In the genomic region with DNA sequence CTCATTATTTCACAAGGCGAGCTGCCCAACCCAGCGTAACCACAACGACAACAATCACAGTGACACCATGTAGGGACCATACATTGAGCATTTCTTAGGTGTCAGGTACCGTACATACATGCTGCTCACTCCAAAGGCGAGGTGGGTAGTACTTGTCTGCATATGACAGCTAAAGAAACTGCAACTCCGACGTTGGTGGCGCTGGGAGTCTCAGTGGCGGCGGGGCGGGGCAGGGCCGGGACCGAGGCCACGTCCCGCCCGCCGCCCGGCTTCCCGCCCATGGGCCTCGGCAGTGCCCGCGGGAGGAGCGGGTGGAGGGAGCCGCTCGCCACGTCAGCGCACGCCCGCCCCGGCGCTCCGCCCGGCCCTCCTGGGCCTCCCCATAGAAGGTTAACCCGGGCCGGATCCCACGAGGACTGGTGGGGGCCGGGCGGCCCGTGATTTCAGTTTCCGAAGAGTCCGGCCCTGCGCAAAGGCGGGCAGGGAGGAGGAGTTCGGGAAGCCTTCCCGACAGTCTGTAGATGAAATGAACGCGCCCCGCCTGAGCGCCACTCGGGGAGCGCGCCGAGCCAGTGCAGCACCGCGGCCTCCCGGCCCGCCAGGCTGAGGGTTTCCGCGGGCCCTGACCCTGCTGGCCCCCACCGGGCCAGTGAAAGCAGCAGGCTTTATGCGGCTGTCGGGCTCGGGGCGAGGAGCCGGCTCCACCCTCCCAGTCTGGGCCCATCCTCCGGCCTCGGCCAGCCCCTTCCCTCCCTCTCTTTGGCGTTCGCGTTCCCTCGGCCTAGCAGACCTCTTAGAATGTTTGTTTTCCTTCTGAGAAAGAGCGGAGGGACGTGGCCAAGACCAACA, we compare ENCODE assay signal across 8 cellular contexts.
DNase-seq lines count a peak whose midpoint lies in the region; FAIRE-seq and TF ChIP-seq lines count a peak whose summit lies in the region.

No MANE protein-coding gene starts in this region.

- H3K9ac ChIP-seq in H9 (ENCODE audit: extremely low read depth, insufficient read length, low read length) (peak overlapping the region; percentile 59), astrocyte (ENCODE audit: low read length) (peak overlapping the region; percentile 83), rectal smooth muscle tissue (ENCODE audit: low read length) (peak overlapping the region; percentile 75)

- H3K4me2 ChIP-seq in H9 (ENCODE audit: insufficient read depth, insufficient read length, low read length) (peak overlapping the region; percentile 71), astrocyte (ENCODE audit: low read length) (peak overlapping the region; percentile 82)

- H4K5ac ChIP-seq in H9 (ENCODE audit: insufficient read length, low read depth, low read length) = no peak overlapping the region

- H3K27me3 Mint-ChIP-seq in H9 (ENCODE audit: low read depth) (peaks cover 10% of the 10 kb centered on the region), astrocyte (ENCODE audit: low read depth, unreplicated experiment) (no peaks in the 10 kb centered on the region)

- no peak overlapping the region for H2BK120ac ChIP-seq in H9 (ENCODE audit: low read depth, low read length, poor library complexity, severe bottlenecking)

- no peak overlapping the region for H3T11ph ChIP-seq in H9 (ENCODE audit: low read length)

- no peak overlapping the region for H2BK20ac ChIP-seq in H9 (ENCODE audit: low read depth, low read length, poor library complexity, severe bottlenecking)

- H3K9me3 Mint-ChIP-seq in H9 (no peaks in the 10 kb centered on the region), astrocyte (ENCODE audit: unreplicated experiment) (no peaks in the 10 kb centered on the region)

- H2AFZ ChIP-seq in H9 (ENCODE audit: low read length) = peak overlapping the region; percentile 41
- H2AFZ ChIP-seq in astrocyte (ENCODE audit: low read depth, low read length) = peak overlapping the region; percentile 76

- H3K4me3 Mint-ChIP-seq in H9 = peak overlapping the region; percentile 67 to 79
- H3K4me3 Mint-ChIP-seq in astrocyte (ENCODE audit: unreplicated experiment) = peak overlapping the region; percentile 71

- no peak overlapping the region for H2BK5ac ChIP-seq in H9 (ENCODE audit: insufficient read length, low read length)

- FAIRE-seq in astrocyte (lab: Jason Lieb, UNC) = no peak

- H3K27ac ChIP-seq in H9 (ENCODE audit: insufficient read length, low read depth, low read length) (no peak overlapping the region), astrocyte (ENCODE audit: low read depth, low read length) (peak overlapping the region; percentile 88), rectal smooth muscle tissue (ENCODE audit: low read depth, low read length) (peak overlapping the region; percentile 97), vagina (peak overlapping the region; percentile 93)

- no peaks in the 10 kb centered on the region for H3K36me3 ChIP-seq in MG63
- no peaks in the 10 kb centered on the region for H3K36me3 ChIP-seq in astrocyte (ENCODE audit: insufficient read depth, low read length)
- no peaks in the 10 kb centered on the region for H3K36me3 ChIP-seq in rectal smooth muscle tissue (ENCODE audit: control insufficient read depth, insufficient read depth, low read length)
- no peaks in the 10 kb centered on the region for H3K36me3 ChIP-seq in vagina

- H4K8ac ChIP-seq in H9 (replicated peaks; ENCODE audit: insufficient read length, low read depth, low read length) = no peak overlapping the region

- H3K36me3 Mint-ChIP-seq in H9 (ENCODE audit: insufficient read depth in 1 of 3, low read depth in 3 of 3) (no peaks in the 10 kb centered on the region), astrocyte (ENCODE audit: low read depth, unreplicated experiment) (no peaks in the 10 kb centered on the region)

- H3K27me3 ChIP-seq in H9 (ENCODE audit: insufficient read depth, low read length) = no peaks in the 10 kb centered on the region
- no peaks in the 10 kb centered on the region for H3K27me3 ChIP-seq in MG63
- no peaks in the 10 kb centered on the region for H3K27me3 ChIP-seq in astrocyte (ENCODE audit: insufficient read depth, low read length)
- H3K27me3 ChIP-seq in rectal smooth muscle tissue (ENCODE audit: control insufficient read depth, insufficient read depth, low read length) = no peaks in the 10 kb centered on the region
- H3K27me3 ChIP-seq in vagina = no peaks in the 10 kb centered on the region

- no peak overlapping the region for H2BK12ac ChIP-seq in H9 (ENCODE audit: insufficient read length, low read depth, low read length)

- H4K20me1 ChIP-seq in H9 (ENCODE audit: control insufficient read depth, insufficient read depth, insufficient read length) (no peaks in the 10 kb centered on the region), astrocyte (ENCODE audit: insufficient read depth, low read length) (no peaks in the 10 kb centered on the region)

- H3K79me1 ChIP-seq in H9 (ENCODE audit: insufficient read depth, low read depth, low read length, poor library complexity, severe bottlenecking) = no peaks in the 10 kb centered on the region

- TF ChIP-seq CTCF in H9 (conservative IDR thresholded peaks at IDR 0.05) (no peak), astrocyte (IDR thresholded peaks at IDR 0.05; ENCODE audit: insufficient read depth, low read depth, low read length) (no peak), vagina (IDR thresholded peaks at IDR 0.05) (no peak)

- no peak overlapping the region for H3K23ac ChIP-seq in H9 (ENCODE audit: insufficient read length, low read depth, low read length)

- no peak overlapping the region for H3K56ac ChIP-seq in H9 (ENCODE audit: insufficient read length, low read depth, low read length)

- H3K18ac ChIP-seq in H9 (ENCODE audit: insufficient read length, low read depth, low read length) = peak overlapping the region; percentile 32

- WGBS in H9 (ENCODE audit: extremely low coverage, insufficient read length, low lambda C conversion rate) = no CpG with 5 or more reads among the region's 73 CpGs

- H3K4me1 ChIP-seq in H9 (ENCODE audit: insufficient read depth, low read length) (no peaks in the 10 kb centered on the region), astrocyte (ENCODE audit: insufficient read depth, low read length) (peaks cover 7% of the 10 kb centered on the region), rectal smooth muscle tissue (ENCODE audit: control insufficient read depth, insufficient read depth, low read length) (peaks cover 23% of the 10 kb centered on the region), vagina (peaks cover 11% of the 10 kb centered on the region)

- no peak overlapping the region for H3K4ac ChIP-seq in H9 (ENCODE audit: low read depth, low read length)

- no peak overlapping the region for H2BK15ac ChIP-seq in H9 (ENCODE audit: low read depth, low read length)

- no peak overlapping the region for H2AK5ac ChIP-seq in H9 (ENCODE audit: insufficient read length, low read length)

- H3K14ac ChIP-seq in H9 (ENCODE audit: insufficient read depth, low read length) = peak overlapping the region; percentile 76

- H3K4me3 ChIP-seq in GM08714 (ENCODE audit: low read length) (peak overlapping the region; percentile 60; the same call in 1 of the 2 replicates), MG63 (peak overlapping the region; percentile 50), astrocyte (ENCODE audit: insufficient read depth, low read depth, low read length) (peak overlapping the region; percentile 53), rectal smooth muscle tissue (ENCODE audit: low read length) (peak overlapping the region; percentile 72), vagina (peak overlapping the region; percentile 43 to 63)

- H3K9me3 ChIP-seq in H9 (ENCODE audit: control insufficient read depth, low read depth, low read length) = no peaks in the 10 kb centered on the region
- no peaks in the 10 kb centered on the region for H3K9me3 ChIP-seq in MG63
- no peaks in the 10 kb centered on the region for H3K9me3 ChIP-seq in astrocyte (ENCODE audit: insufficient read depth, low read depth, low read length)
- H3K9me3 ChIP-seq in vagina = no peaks in the 10 kb centered on the region

- intact Hi-C loops in vagina (cut with DNase I) = loop anchor here (5.0 kb wide), 1 partner anchor 121 kb away; a partner anchor contains a TSS

- H3K27ac Mint-ChIP-seq in H9 (peak overlapping the region in 1 of 3 experiments; percentile 62; a peak in 1 of 7 replicates), astrocyte (ENCODE audit: unreplicated experiment) (peak overlapping the region; percentile 88)

- H3K79me2 ChIP-seq in H9 (ENCODE audit: insufficient read depth, low read length) (no peaks in the 10 kb centered on the region), astrocyte (ENCODE audit: insufficient read depth, low read length) (no peaks in the 10 kb centered on the region)

- no peak overlapping the region for H4K91ac ChIP-seq in H9 (ENCODE audit: insufficient read length, low read depth, low read length)

- DNase-seq in H9 (peak; percentile 65), MG63 (peak; percentile 95), T-helper 9 cell (peak; percentile 51), astrocyte (ENCODE audit: low read depth) (peak; percentile 87), hepatic stellate cell (ENCODE audit: low spot score) (peak; percentile 91), vagina (ENCODE audit: extremely low spot score in 2 of 2) (no peak)

- H3K23me2 ChIP-seq in H9 (ENCODE audit: insufficient read length, low read depth, low read length, poor library complexity, severe bottlenecking) = peaks cover 5% of the 10 kb centered on the region

- H3K4me1 Mint-ChIP-seq in H9 (peaks cover 19 to 25% of the 10 kb centered on the region in 2 experiments), astrocyte (ENCODE audit: low read depth, unreplicated experiment) (peaks cover 16% of the 10 kb centered on the region)

- TF ChIP-seq POLR2A in vagina (IDR thresholded peaks at IDR 0.05) = peak in 1 of 2 donors; percentile 81

Comparison
In these comparisons a context has a peak if more than half of its experiments do, and no peak if none do; other contexts are left out.
1. DNase-seq: peak in H9 (single experiment), MG63 (single experiment), T-helper 9 cell (single experiment), astrocyte (single experiment) and hepatic stellate cell (single experiment); none in vagina (0 of 2).
2. Peak in every context shown above with its lines, with median percentiles within 50 percentile points of each other: H3K4me3 ChIP-seq and H3K9ac ChIP-seq.